ENCODE assay signal across 8 cellular contexts in genomic region chr13:24709186-24709913, GRCh38. TPM values are rescaled to one million over a fixed set of nuclear protein-coding genes. Genes with fewer than 3 reads are reported as not detected.
DNase-seq lines count a peak whose midpoint lies in the region; ATAC-seq lines count a peak whose summit lies in the region.

No MANE protein-coding gene starts in this region.

- H3K79me1 ChIP-seq in trophoblast cell (ENCODE audit: low read length) = no peaks in the 10 kb centered on the region

- H3K9ac ChIP-seq in trophoblast cell (ENCODE audit: low read length) = no peak overlapping the region

- no peaks in the 10 kb centered on the region for H3K79me2 ChIP-seq in trophoblast cell (ENCODE audit: control insufficient read depth, insufficient read depth, low read length, poor library complexity)

- H4K12ac ChIP-seq in trophoblast cell (ENCODE audit: low read depth, low read length) = no peak overlapping the region

- H3K4me1 ChIP-seq in trophoblast cell (ENCODE audit: control insufficient read depth in 1 of 2, insufficient read depth in 2 of 2, low read length in 2 of 2) = no peaks in the 10 kb centered on the region

- peak; percentile 76 for ATAC-seq in GM18858 (IDR thresholded peaks at IDR 0.05; ENCODE audit: unreplicated experiment)
- ATAC-seq in HG03139 (IDR thresholded peaks at IDR 0.05; ENCODE audit: unreplicated experiment) = peak; percentile 81

- H3K4ac ChIP-seq in trophoblast cell (ENCODE audit: low read depth, low read length) = no peak overlapping the region

- H3K14ac ChIP-seq in trophoblast cell (ENCODE audit: low read length) = no peak overlapping the region

- no peak overlapping the region for H2AFZ ChIP-seq in trophoblast cell (ENCODE audit: insufficient read depth, low read length, poor library complexity)

- no peak overlapping the region for H4K8ac ChIP-seq in trophoblast cell (ENCODE audit: low read depth, low read length)

- no peak overlapping the region for H2BK5ac ChIP-seq in trophoblast cell (ENCODE audit: low read depth, low read length, poor library complexity)

- no peak overlapping the region for H2BK120ac ChIP-seq in trophoblast cell (ENCODE audit: insufficient read depth, low read length, poor library complexity)

- no peaks in the 10 kb centered on the region for H3K9me3 ChIP-seq in trophoblast cell (ENCODE audit: insufficient read depth, low read depth, low read length)

- no peak overlapping the region for H3K4me3 ChIP-seq in trophoblast cell (ENCODE audit: low read depth, low read length)

- no peak overlapping the region for H4K91ac ChIP-seq in trophoblast cell (ENCODE audit: low read depth, low read length)

- no CpG with 5 or more reads among the region's 18 CpGs for WGBS in trophoblast cell (ENCODE audit: extremely low coverage, insufficient coverage, insufficient read length)

- H3K36me3 ChIP-seq in trophoblast cell (ENCODE audit: control insufficient read depth in 1 of 2, insufficient read depth in 2 of 2, low read length in 2 of 2) = no peaks in the 10 kb centered on the region

- no peak overlapping the region for H3K18ac ChIP-seq in trophoblast cell (ENCODE audit: low read length)

- H3K4me2 ChIP-seq in trophoblast cell (ENCODE audit: low read length) = no peak overlapping the region

- H3K27ac ChIP-seq in trophoblast cell (ENCODE audit: low read depth, low read length) = no peak overlapping the region

- H3K27me3 ChIP-seq in trophoblast cell (ENCODE audit: insufficient read depth, low read length) = no peaks in the 10 kb centered on the region

- peak; percentile 17 to 20 for DNase-seq in activated CD8-positive, alpha-beta memory T cell treated with anti-CD3 and anti-CD28 coated beads for 1 hour (ENCODE audit: extremely low read depth in 1 of 2, low read depth in 1 of 2)
- peak; percentile 28 for DNase-seq in stimulated activated CD4-positive, alpha-beta T cell treated with anti-CD3 and anti-CD28 coated beads, Interleukin-12 subunit alpha, Interleukin-12 subunit beta, amount 100 ng/mL, for 4 hours
- DNase-seq in DMS53 (lab: John Stamatoyannopoulos, UW) (no peak), trophoblast cell (no peak), NCI-H128 (lab: John Stamatoyannopoulos, UW; ENCODE audit: unreplicated experiment) (no peak), A172 (ENCODE audit: low spot score) (no peak)

- H3K23ac ChIP-seq in trophoblast cell (ENCODE audit: low read length) = no peak overlapping the region

- H2AK5ac ChIP-seq in trophoblast cell (ENCODE audit: low read length) = no peak overlapping the region

- no peak overlapping the region for H2BK12ac ChIP-seq in trophoblast cell (ENCODE audit: low read length)

RNA-seq across cellular contexts. Expression of gene ATP12A, which starts 29.1 kb away (rescaled TPM):
- 3.2 and 4.4 TPM in 2 replicates for polyA plus RNA-seq in trophoblast cell (2013)
- total RNA-seq in A172 (2014; rRNA removed; shearing (Covaris generic)) = 0.03 and 0.05 TPM in 2 replicates

RNA-seq across cellular contexts. Expression of gene RNF17, which starts 54.6 kb away (rescaled TPM):
- polyA plus RNA-seq in trophoblast cell (2013) = not detected in 2 replicates
- total RNA-seq in A172 (2014; rRNA removed; shearing (Covaris generic)) = not detected in 2 replicates

Comparison
In these comparisons a context has a peak if more than half of its experiments do, and no peak if none do; other contexts are left out.
1. DNase-seq: peak in activated CD8-positive, alpha-beta memory T cell treated with anti-CD3 and anti-CD28 coated beads for 1 hour (2 of 2) and stimulated activated CD4-positive, alpha-beta T cell treated with anti-CD3 and anti-CD28 coated beads, Interleukin-12 subunit alpha, Interleukin-12 subunit beta, amount 100 ng/mL, for 4 hours (single experiment); none in DMS53 (single experiment), trophoblast cell (0 of 2), NCI-H128 (single experiment) and A172 (single experiment).